ENCODE assay signal across 19 cellular contexts in genomic region chr19:28012361-28012760, GRCh38.
A peak's percentile ranks its signal among the peaks of the same experiment; 100 is the strongest.
DNase-seq lines count a peak whose midpoint lies in the region; TF ChIP-seq lines count a peak whose summit lies in the region.
"Had no signal": no experiment of that assay in that cellular context is flagged by ENCODE, and none has a peak within 500 bp of the region (broad histone marks: within the 10 kb centered on the region; RNA-seq: fewer than 3 reads in every experiment).

No MANE protein-coding gene starts in this region.

- DNase-seq in GM10266 (ENCODE audit: extremely low spot score) (peak; percentile 14), ecto neural progenitor cell (ENCODE audit: low spot score) (peak; percentile 57), type B pancreatic cell (ENCODE audit: extremely low spot score, unreplicated experiment) (no peak), SHP77 treated with DMSO at 0.1 percent for 48 hours (lab: John Stamatoyannopoulos, UW) (no peak), NOMO-1 treated with dmso at 0.1 percent for 144 hours (lab: John Stamatoyannopoulos, UW; ENCODE audit: unreplicated experiment) (no peak), coronary artery (ENCODE audit: low spot score) (no peak)
- DNase-seq: activated CD4-positive, alpha-beta T cell treated with anti-CD3 and anti-CD28 coated beads, Interleukin-2, amount 10 ng/mL, durations not matched to agents 7 days and 5 days; anterior cingulate cortex; hypothalamus; left lung; NCI-H1092 treated with DMSO at 0.1 percent for 48 hours; NCI-H2107; NCI-H524 treated with DMSO at 0.1 percent for 48 hours; pancreas; PC-3; stimulated activated CD4-positive, alpha-beta T cell treated with anti-CD3 and anti-CD28 coated beads, Interleukin-1b, Interleukin-23, amount 100 ng/mL, for 48 hours had no signal

- H3K4me3 Mint-ChIP-seq in type B pancreatic cell = no peak overlapping the region
- H3K4me3 Mint-ChIP-seq: activated CD4-positive, alpha-beta T cell treated with anti-CD3 and anti-CD28 coated beads, Interleukin-2, amount 10 ng/mL, durations not matched to agents 7 days and 5 days; B cell had no signal

- no peak overlapping the region for H3K27ac ChIP-seq in coronary artery
- H3K27ac ChIP-seq: left lung, pancreas, SK-N-MC had no signal

- TF ChIP-seq CTCF in GM10266 (IDR thresholded peaks at IDR 0.05; ENCODE audit: control insufficient read depth, insufficient read depth, low read depth, missing control alignments) (peak; percentile 46), LNCAP (IDR thresholded peaks at IDR 0.05) (peak; percentile 16; the same call in 1 of the 2 replicates), type B pancreatic cell (conservative IDR thresholded peaks at IDR 0.05) (peak; percentile 18), coronary artery (IDR thresholded peaks at IDR 0.05) (no peak)

- H3K27me3 Mint-ChIP-seq in type B pancreatic cell = peaks cover 28% of the 10 kb centered on the region
- H3K27me3 Mint-ChIP-seq: activated CD4-positive, alpha-beta T cell treated with anti-CD3 and anti-CD28 coated beads, Interleukin-2, amount 10 ng/mL, durations not matched to agents 7 days and 5 days; B cell had no signal

- H3K9me3 Mint-ChIP-seq in type B pancreatic cell = no peaks in the 10 kb centered on the region

- H3K4me1 Mint-ChIP-seq in type B pancreatic cell (ENCODE audit: unreplicated experiment) = peaks cover 7% of the 10 kb centered on the region
- H3K4me1 Mint-ChIP-seq: activated CD4-positive, alpha-beta T cell treated with anti-CD3 and anti-CD28 coated beads, Interleukin-2, amount 10 ng/mL, durations not matched to agents 7 days and 5 days; B cell had no signal

- H3K4me3 ChIP-seq in coronary artery = no peak overlapping the region
- H3K4me3 ChIP-seq: left lung, pancreas, SK-N-MC had no signal

- no peaks in the 10 kb centered on the region for H3K36me3 Mint-ChIP-seq in type B pancreatic cell

- H3K27ac Mint-ChIP-seq in type B pancreatic cell = no peak overlapping the region
- H3K27ac Mint-ChIP-seq: activated CD4-positive, alpha-beta T cell treated with anti-CD3 and anti-CD28 coated beads, Interleukin-2, amount 10 ng/mL, durations not matched to agents 7 days and 5 days; B cell had no signal

Comparison
In these comparisons a context has a peak if more than half of its experiments do, and no peak if none do; other contexts are left out.
1. DNase-seq: peak in GM10266 (single experiment) and ecto neural progenitor cell (single experiment); none in type B pancreatic cell (single experiment), SHP77 treated with DMSO at 0.1 percent for 48 hours (single experiment), NOMO-1 treated with dmso at 0.1 percent for 144 hours (single experiment) and coronary artery (single experiment).